11 cellular contexts compared by ENCODE assay signal in genomic region chr6:17585766-17586502, GRCh38. TPM values are rescaled to one million over a fixed set of nuclear protein-coding genes. Genes with fewer than 3 reads are reported as not detected.
DNase-seq lines count a peak whose midpoint lies in the region; ATAC-seq and TF ChIP-seq lines count a peak whose summit lies in the region.
"Had no signal": no experiment of that assay in that cellular context is flagged by ENCODE, and none has a peak within 500 bp of the region (broad histone marks: within the 10 kb centered on the region; RNA-seq: fewer than 3 reads in every experiment).

No MANE protein-coding gene starts in this region.

- DNase-seq in SKM-1 treated with dmso at 0.1 percent for 144 hours (lab: John Stamatoyannopoulos, UW; ENCODE audit: unreplicated experiment): peak; percentile 68
- DNase-seq in SKM-1 (lab: John Stamatoyannopoulos, UW; ENCODE audit: unreplicated experiment): no peak
- peak; percentile 68 for DNase-seq in NCI-H69 (lab: John Stamatoyannopoulos, UW)
- no peak for DNase-seq in foreskin fibroblast
- no peak for DNase-seq in transverse colon
- no peak for DNase-seq in stomach
- no peak for DNase-seq in NCI-H510A treated with DMSO at 0.1 percent for 48 hours (lab: John Stamatoyannopoulos, UW)
- DNase-seq: activated naive CD4-positive, alpha-beta T cell treated with Interleukin-2 at 50 U/mL for 16 hours; CD8-positive, alpha-beta T cell; NCI-H774 had no signal

- no peak for ATAC-seq in HG02759 (IDR thresholded peaks at IDR 0.05; ENCODE audit: unreplicated experiment)
- ATAC-seq: CD8-positive, alpha-beta T cell had no signal

- intact Hi-C loops in transverse colon (cut with DNase I; ENCODE audit: low total_unique reads): loop anchor here (10.0 kb wide), 1 partner anchor 111 kb away; no protein-coding TSS in a partner anchor
- intact Hi-C loops in stomach (cut with DNase I; ENCODE audit: low total_unique reads): loop anchor here (5.0 to 10.0 kb wide), 2 partner anchors 219 to 429 kb away; no protein-coding TSS in a partner anchor

- H3K27ac ChIP-seq in transverse colon: peak overlapping the region in 1 of 4 donors; percentile 13
- H3K27ac ChIP-seq in stomach: no peak overlapping the region

- TF ChIP-seq CTCF in foreskin fibroblast (IDR thresholded peaks at IDR 0.05; ENCODE audit: low read depth, low read length) (peak; percentile 2), transverse colon (IDR thresholded peaks at IDR 0.05) (peak in 4 of 5 experiments; percentile 29 to 66 (median 44)), stomach (IDR thresholded peaks at IDR 0.05) (peak in 2 of 7 experiments; percentile 6 to 12)

- H3K4me3 ChIP-seq in foreskin fibroblast (ENCODE audit: low read depth in 1 of 2, low read length in 2 of 2) (no peak overlapping the region), transverse colon (no peak overlapping the region), stomach (no peak overlapping the region)

- H3K36me3 ChIP-seq in transverse colon (no peaks in the 10 kb centered on the region), stomach (no peaks in the 10 kb centered on the region)

- H3K9me3 ChIP-seq in transverse colon (no peaks in the 10 kb centered on the region), stomach (no peaks in the 10 kb centered on the region)

- no peaks in the 10 kb centered on the region for H3K27me3 ChIP-seq in transverse colon
- peaks cover 0 to under 1% (median 0%) of the 10 kb centered on the region in 3 donors for H3K27me3 ChIP-seq in stomach

- in situ Hi-C loops in transverse colon (cut with MboI; ENCODE audit: low pct_ligation_motif_present in 1 of 4, low pct_unique_long_range_greater_than_20kb in 1 of 4, low sequenced_read_pairs in 3 of 4): loop anchor here in 3 of 4 donors (5.0 to 25.0 kb wide), 6 partner anchors 226 to 551 kb away; partner anchors contain the start of genes NHLRC1 (in 1 of the 3) and RBM24 (in 1 of the 3)

- WGBS in transverse colon (ENCODE audit: low coverage in 1 of 2), 2 donors: 73 to 74% methylated on average over 7 of the region's 7 CpGs
- 56 to 69% (median 65%) methylated on average over 7 of the region's 7 CpGs for WGBS in stomach, 5 donors

- TF ChIP-seq POLR2A in transverse colon (IDR thresholded peaks at IDR 0.05): no peak
- no peak for TF ChIP-seq POLR2A in stomach (IDR thresholded peaks at IDR 0.05)

- peaks cover 5 to 38% (median 18%) of the 10 kb centered on the region in 4 donors for H3K4me1 ChIP-seq in transverse colon
- peaks cover 0 to 21% (median 13%) of the 10 kb centered on the region in 4 donors for H3K4me1 ChIP-seq in stomach

- TF ChIP-seq EP300 in transverse colon (IDR thresholded peaks at IDR 0.05; ENCODE audit: low read depth): no peak
- TF ChIP-seq EP300 in stomach (IDR thresholded peaks at IDR 0.05): no peak

RNA-seq across cellular contexts. Expression of gene FAM8A1, which starts 14.2 kb away (rescaled TPM):
- total RNA-seq in transverse colon (10 to 100 TPM in 3 of 4 donors, 1 to 10 TPM in 1; 8.8 to 60.8 (median 49.9) TPM), stomach (10 to 100 TPM; 17.0 to 42.4 (median 29.2) TPM)
- polyA plus RNA-seq in stomach: 1 to 10 TPM; 5.2 to 7.4 (median 5.7) TPM

Comparison
In these comparisons a context has a peak if more than half of its experiments do, and no peak if none do; other contexts are left out.
1. DNase-seq: peak in SKM-1 treated with dmso at 0.1 percent for 144 hours (single experiment) and NCI-H69 (single experiment); none in SKM-1 (single experiment), foreskin fibroblast (0 of 2), transverse colon (single experiment), stomach (single experiment) and NCI-H510A treated with DMSO at 0.1 percent for 48 hours (single experiment).